ENCODE assay signal across 9 cellular contexts in genomic region chr7:18590744-18591340, GRCh38.
A peak's percentile ranks its signal among the peaks of the same experiment; 100 is the strongest.
DNase-seq lines count a peak whose midpoint lies in the region; ATAC-seq, FAIRE-seq and TF ChIP-seq lines count a peak whose summit lies in the region.
"Had no signal": no experiment of that assay in that cellular context is flagged by ENCODE, and none has a peak within 500 bp of the region (broad histone marks: within the 10 kb centered on the region; RNA-seq: fewer than 3 reads in every experiment).

No MANE protein-coding gene starts in this region.

- no peak overlapping the region for H3K4me3 ChIP-seq in bronchial epithelial cell (ENCODE audit: low read depth, low read length)

- H3K36me3 ChIP-seq in bronchial epithelial cell (ENCODE audit: control insufficient read depth, insufficient read depth, low read length): no peaks in the 10 kb centered on the region

- no peak overlapping the region for H3K27ac Mint-ChIP-seq in activated T-helper 17 cell treated with anti-CD3 and anti-CD28 coated beads, Interleukin-2, amount 50 U/mL, for 72 hours
- H3K27ac Mint-ChIP-seq in activated T-helper 2 cell treated with anti-CD3 and anti-CD28 coated beads, Interferon-gamma antibody, Interleukin-2, Interleukin-4, amounts not matched to agents 10 μg/mL and 5 μg/mL and 100 μg/mL, durations not matched to agents 14 hours and 24 hours and 36 hours: no peak overlapping the region
- H3K27ac Mint-ChIP-seq: T-helper 1 cell treated with Interleukin-12 subunit alpha and Interleukin-12 subunit beta and Interleukin-4 antibody, amounts not matched to agents 30 μg/mL and 1 μg/mL, for 36 hours had no signal

- peak; percentile 55 for DNase-seq in GM03348 (ENCODE audit: low spot score)
- DNase-seq in NCI-H1048 (lab: John Stamatoyannopoulos, UW): peak; percentile 16
- peak; percentile 54 for DNase-seq in bronchial epithelial cell (ENCODE audit: low read depth)
- DNase-seq in midbrain (lab: John Stamatoyannopoulos, UW): peak; percentile 42
- no peak for DNase-seq in omental fat pad (ENCODE audit: low spot score)
- DNase-seq in activated T-helper 2 cell treated with anti-CD3 and anti-CD28 coated beads, Interferon-gamma antibody, Interleukin-2, Interleukin-4, amounts not matched to agents 10 μg/mL and 5 μg/mL and 100 μg/mL, durations not matched to agents 14 hours and 24 hours and 36 hours (ENCODE audit: low spot score): no peak

- peaks cover 3% of the 10 kb centered on the region for H3K9me3 Mint-ChIP-seq in activated T-helper 17 cell treated with anti-CD3 and anti-CD28 coated beads, Interleukin-2, amount 50 U/mL, for 72 hours
- no peaks in the 10 kb centered on the region for H3K9me3 Mint-ChIP-seq in activated T-helper 2 cell treated with anti-CD3 and anti-CD28 coated beads, Interferon-gamma antibody, Interleukin-2, Interleukin-4, amounts not matched to agents 10 μg/mL and 5 μg/mL and 100 μg/mL, durations not matched to agents 14 hours and 24 hours and 36 hours
- H3K9me3 Mint-ChIP-seq: T-helper 1 cell treated with Interleukin-12 subunit alpha and Interleukin-12 subunit beta and Interleukin-4 antibody, amounts not matched to agents 30 μg/mL and 1 μg/mL, for 36 hours had no signal

- no peaks in the 10 kb centered on the region for H3K4me1 Mint-ChIP-seq in activated T-helper 17 cell treated with anti-CD3 and anti-CD28 coated beads, Interleukin-2, amount 50 U/mL, for 72 hours
- no peaks in the 10 kb centered on the region for H3K4me1 Mint-ChIP-seq in activated T-helper 2 cell treated with anti-CD3 and anti-CD28 coated beads, Interferon-gamma antibody, Interleukin-2, Interleukin-4, amounts not matched to agents 10 μg/mL and 5 μg/mL and 100 μg/mL, durations not matched to agents 14 hours and 24 hours and 36 hours (ENCODE audit: low read depth)

- FAIRE-seq in bronchial epithelial cell (lab: Jason Lieb, UNC): no peak

- no peaks in the 10 kb centered on the region for H3K27me3 Mint-ChIP-seq in activated T-helper 17 cell treated with anti-CD3 and anti-CD28 coated beads, Interleukin-2, amount 50 U/mL, for 72 hours
- no peaks in the 10 kb centered on the region for H3K27me3 Mint-ChIP-seq in activated T-helper 2 cell treated with anti-CD3 and anti-CD28 coated beads, Interferon-gamma antibody, Interleukin-2, Interleukin-4, amounts not matched to agents 10 μg/mL and 5 μg/mL and 100 μg/mL, durations not matched to agents 14 hours and 24 hours and 36 hours (ENCODE audit: low read depth)

- no peak overlapping the region for H3K4me3 Mint-ChIP-seq in activated T-helper 17 cell treated with anti-CD3 and anti-CD28 coated beads, Interleukin-2, amount 50 U/mL, for 72 hours
- no peak overlapping the region for H3K4me3 Mint-ChIP-seq in activated T-helper 2 cell treated with anti-CD3 and anti-CD28 coated beads, Interferon-gamma antibody, Interleukin-2, Interleukin-4, amounts not matched to agents 10 μg/mL and 5 μg/mL and 100 μg/mL, durations not matched to agents 14 hours and 24 hours and 36 hours (ENCODE audit: low read depth)
- H3K4me3 Mint-ChIP-seq: T-helper 1 cell treated with Interleukin-12 subunit alpha and Interleukin-12 subunit beta and Interleukin-4 antibody, amounts not matched to agents 30 μg/mL and 1 μg/mL, for 36 hours had no signal

- no peaks in the 10 kb centered on the region for H3K36me3 Mint-ChIP-seq in activated T-helper 17 cell treated with anti-CD3 and anti-CD28 coated beads, Interleukin-2, amount 50 U/mL, for 72 hours (ENCODE audit: low read depth)
- no peaks in the 10 kb centered on the region for H3K36me3 Mint-ChIP-seq in activated T-helper 2 cell treated with anti-CD3 and anti-CD28 coated beads, Interferon-gamma antibody, Interleukin-2, Interleukin-4, amounts not matched to agents 10 μg/mL and 5 μg/mL and 100 μg/mL, durations not matched to agents 14 hours and 24 hours and 36 hours (ENCODE audit: low read depth)

- H3K27me3 ChIP-seq in bronchial epithelial cell (ENCODE audit: control insufficient read depth, insufficient read depth, low read length): no peaks in the 10 kb centered on the region

- TF ChIP-seq CTCF in bronchial epithelial cell (IDR thresholded peaks at IDR 0.05; ENCODE audit: insufficient read depth, low read length, severe bottlenecking) (peak; percentile 45), omental fat pad (IDR thresholded peaks at IDR 0.05) (no peak)

- no peak for ATAC-seq in omental fat pad (ENCODE audit: low FRiP score)
- no peak for ATAC-seq in activated T-helper 17 cell treated with anti-CD3 and anti-CD28 coated beads, Interleukin-2, amount 50 U/mL, for 72 hours (replicated peaks)
- ATAC-seq in GM18909 (IDR thresholded peaks at IDR 0.05; ENCODE audit: poor library complexity, unreplicated experiment): no peak

- intact Hi-C loops in activated T-helper 2 cell treated with anti-CD3 and anti-CD28 coated beads, Interferon-gamma antibody, Interleukin-2, Interleukin-4, amounts not matched to agents 10 μg/mL and 5 μg/mL and 100 μg/mL, durations not matched to agents 14 hours and 24 hours and 36 hours (cut with micrococcal nuclease): loop anchor here (1.0 kb wide), 1 partner anchor 75 kb away; no protein-coding TSS in a partner anchor

Comparison
In these comparisons a context has a peak if more than half of its experiments do, and no peak if none do; other contexts are left out.
1. DNase-seq: peak in GM03348 (single experiment), NCI-H1048 (single experiment), bronchial epithelial cell (single experiment) and midbrain (single experiment); none in omental fat pad (single experiment) and activated T-helper 2 cell treated with anti-CD3 and anti-CD28 coated beads, Interferon-gamma antibody, Interleukin-2, Interleukin-4, amounts not matched to agents 10 μg/mL and 5 μg/mL and 100 μg/mL, durations not matched to agents 14 hours and 24 hours and 36 hours (single experiment).